ENCODE assay signal across 8 cellular contexts in genomic region chr1:186375152-186375928, GRCh38. TPM values are rescaled to one million over a fixed set of nuclear protein-coding genes. Genes with fewer than 3 reads are reported as not detected.
DNase-seq lines count a peak whose midpoint lies in the region; ATAC-seq lines count a peak whose summit lies in the region.

ODR4 (plus strand) TSS chr1:186375838; CDS start chr1:186379786, 3,948 bp downstream.
TPR (minus strand) TSS chr1:186375253; CDS start chr1:186375028, 225 bp downstream.

- POLR2A ChIA-PET in activated CD4-positive, alpha-beta T cell treated with anti-CD3 and anti-CD28 coated beads, Interleukin-2, amount 10 ng/mL, durations not matched to agents 7 days and 5 days (lab: Charles Lee): interaction anchor here (0.6 kb wide), 1 partner anchor 70 kb away, joined by 6 read pairs; no protein-coding TSS in a partner anchor

- H3K27me3 ChIP-seq in BLaER1: no peaks in the 10 kb centered on the region

- peak within 1 kb of the TSS; percentile 85 for H3K4me2 ChIP-seq in BLaER1

- H3K36me3 Mint-ChIP-seq in activated CD4-positive, alpha-beta T cell treated with anti-CD3 and anti-CD28 coated beads, Interleukin-2, amount 10 ng/mL, durations not matched to agents 7 days and 5 days (ENCODE audit: low read depth): peaks cover 34% of the 10 kb centered on the region

- CTCF ChIA-PET in activated CD4-positive, alpha-beta T cell treated with anti-CD3 and anti-CD28 coated beads, Interleukin-2, amount 10 ng/mL, durations not matched to agents 7 days and 5 days (lab: Charles Lee): interaction anchor here (0.6 to 1.6 kb wide), 39 partner anchors 9 to 602 kb away, joined by 3 to 29 read pairs (median 4); no protein-coding TSS in a partner anchor

- DNase-seq in GM19240 (ENCODE audit: insufficient read length, low spot score) (peak; percentile 46), NCI-H526 treated with DMSO at 0.1 percent for 48 hours (lab: John Stamatoyannopoulos, UW) (peak; percentile 100), cortex of kidney (lab: John Stamatoyannopoulos, UW) (peak; percentile 44), left kidney (ENCODE audit: low read depth, low spot score) (peak; percentile 100)
- peak; percentile 97 for DNase-seq in activated CD4-positive, alpha-beta T cell treated with anti-CD3 and anti-CD28 coated beads, Interleukin-2, amount 10 ng/mL, durations not matched to agents 7 days and 5 days
- DNase-seq in stimulated activated CD4-positive, alpha-beta T cell treated with anti-CD3 and anti-CD28 coated beads, Interleukin-2, amount 100 ng/mL, for 4 hours (ENCODE audit: low read depth): peak; percentile 87

- H3K27ac Mint-ChIP-seq in activated CD4-positive, alpha-beta T cell treated with anti-CD3 and anti-CD28 coated beads, Interleukin-2, amount 10 ng/mL, durations not matched to agents 7 days and 5 days: peak within 1 kb of the TSS; percentile 90

- peak within 1 kb of the TSS; percentile 86 for H3K4me3 ChIP-seq in BLaER1

- peaks cover 50% of the 10 kb centered on the region for H3K4me1 Mint-ChIP-seq in activated CD4-positive, alpha-beta T cell treated with anti-CD3 and anti-CD28 coated beads, Interleukin-2, amount 10 ng/mL, durations not matched to agents 7 days and 5 days

- peak; percentile 82 for ATAC-seq in HG03469 (IDR thresholded peaks at IDR 0.05; ENCODE audit: unreplicated experiment)

- H3K9me3 Mint-ChIP-seq in activated CD4-positive, alpha-beta T cell treated with anti-CD3 and anti-CD28 coated beads, Interleukin-2, amount 10 ng/mL, durations not matched to agents 7 days and 5 days: no peaks in the 10 kb centered on the region

- peaks cover 54% of the 10 kb centered on the region for H4K20me1 ChIP-seq in BLaER1

- no peaks in the 10 kb centered on the region for H3K9me3 ChIP-seq in BLaER1

- peak within 1 kb of the TSS; percentile 86 for H3K9ac ChIP-seq in BLaER1

- peak within 1 kb of the TSS; percentile 99 for H3K4me3 Mint-ChIP-seq in activated CD4-positive, alpha-beta T cell treated with anti-CD3 and anti-CD28 coated beads, Interleukin-2, amount 10 ng/mL, durations not matched to agents 7 days and 5 days

- H3K27ac ChIP-seq in BLaER1: peak within 1 kb of the TSS; percentile 75

- peaks cover 35% of the 10 kb centered on the region for H3K36me3 ChIP-seq in BLaER1

- peaks cover 28% of the 10 kb centered on the region for H3K4me1 ChIP-seq in BLaER1

- H3K27me3 Mint-ChIP-seq in activated CD4-positive, alpha-beta T cell treated with anti-CD3 and anti-CD28 coated beads, Interleukin-2, amount 10 ng/mL, durations not matched to agents 7 days and 5 days: no peaks in the 10 kb centered on the region

RNA-seq across cellular contexts. Expression of gene ODR4, which starts in this region (rescaled TPM):
- total RNA-seq in activated CD4-positive, alpha-beta T cell treated with anti-CD3 and anti-CD28 coated beads, Interleukin-2, amount 10 ng/mL, durations not matched to agents 7 days and 5 days: 10 to 100 TPM; 12.4 to 13.3 TPM

RNA-seq across cellular contexts. Expression of gene TPR, which starts in this region (rescaled TPM):
- total RNA-seq in activated CD4-positive, alpha-beta T cell treated with anti-CD3 and anti-CD28 coated beads, Interleukin-2, amount 10 ng/mL, durations not matched to agents 7 days and 5 days: 100 to 1,000 TPM; 165 to 167 TPM

Comparison
In these comparisons a context has a peak if more than half of its experiments do, and no peak if none do; other contexts are left out.
1. Peak in every context shown above with its lines: DNase-seq, ATAC-seq, H3K4me3 ChIP-seq and H3K27ac ChIP-seq.
2. DNase-seq: peak in every context shown above with its lines; median percentile 100 in NCI-H526 treated with DMSO at 0.1 percent for 48 hours; 100 in left kidney; 97 in activated CD4-positive, alpha-beta T cell treated with anti-CD3 and anti-CD28 coated beads, Interleukin-2, amount 10 ng/mL, durations not matched to agents 7 days and 5 days; 87 in stimulated activated CD4-positive, alpha-beta T cell treated with anti-CD3 and anti-CD28 coated beads, Interleukin-2, amount 100 ng/mL, for 4 hours; 46 in GM19240; 44 in cortex of kidney.